In genomic region chr17:5912927-5913565, GRCh38 we compare ENCODE assay signal across 21 cellular contexts.
DNase-seq lines count a peak whose midpoint lies in the region; ATAC-seq, FAIRE-seq and TF ChIP-seq lines count a peak whose summit lies in the region.
"Had no signal": no experiment of that assay in that cellular context is flagged by ENCODE, and none has a peak within 500 bp of the region (broad histone marks: within the 10 kb centered on the region; RNA-seq: fewer than 3 reads in every experiment).

No MANE protein-coding gene starts in this region.

- H3K27me3 Mint-ChIP-seq in brain: no peaks in the 10 kb centered on the region
- peaks cover 6% of the 10 kb centered on the region for H3K27me3 Mint-ChIP-seq in activated naive CD4-positive, alpha-beta T cell treated with anti-CD3 and anti-CD28 coated beads, Interleukin-2, amount 10 ng/mL, durations not matched to agents 7 days and 5 days
- H3K27me3 Mint-ChIP-seq: activated CD4-positive, alpha-beta memory T cell treated with anti-CD3 and anti-CD28 coated beads for 36 hours had no signal

- CTCF ChIA-PET in activated naive CD4-positive, alpha-beta T cell treated with anti-CD3 and anti-CD28 coated beads, Interleukin-2, amount 10 ng/mL, durations not matched to agents 7 days and 5 days (lab: Charles Lee): no interaction called here

- no peak for ATAC-seq in GM21619 (IDR thresholded peaks at IDR 0.05; ENCODE audit: unreplicated experiment)
- ATAC-seq: CD8-positive, alpha-beta T cell; left ventricle myocardium superior; mucosa of descending colon; Right ventricle myocardium inferior; stimulated activated effector memory CD8-positive, alpha-beta T cell treated with anti-CD3 and anti-CD28 coated beads, Interleukin-12 subunit alpha, Interleukin-12 subunit beta, amount 100 ng/mL, for 72 hours had no signal

- no peak overlapping the region for H3K4me3 Mint-ChIP-seq in brain
- no peak overlapping the region for H3K4me3 Mint-ChIP-seq in activated naive CD4-positive, alpha-beta T cell treated with anti-CD3 and anti-CD28 coated beads, Interleukin-2, amount 10 ng/mL, durations not matched to agents 7 days and 5 days
- H3K4me3 Mint-ChIP-seq: activated CD4-positive, alpha-beta memory T cell treated with anti-CD3 and anti-CD28 coated beads for 36 hours; CD8-positive, alpha-beta T cell; stimulated activated effector memory CD8-positive, alpha-beta T cell treated with anti-CD3 and anti-CD28 coated beads, Interleukin-12 subunit alpha, Interleukin-12 subunit beta, amount 100 ng/mL, for 72 hours had no signal

- peaks cover 9% of the 10 kb centered on the region for H3K4me1 Mint-ChIP-seq in brain
- H3K4me1 Mint-ChIP-seq in activated naive CD4-positive, alpha-beta T cell treated with anti-CD3 and anti-CD28 coated beads, Interleukin-2, amount 10 ng/mL, durations not matched to agents 7 days and 5 days: no peaks in the 10 kb centered on the region
- H3K4me1 Mint-ChIP-seq: stimulated activated effector memory CD8-positive, alpha-beta T cell treated with anti-CD3 and anti-CD28 coated beads, Interleukin-12 subunit alpha, Interleukin-12 subunit beta, amount 100 ng/mL, for 72 hours had no signal

- TF ChIP-seq CTCF in brain (conservative IDR thresholded peaks at IDR 0.05): no peak

- peaks cover 0 to 8% (median 7%) of the 10 kb centered on the region in 5 experiments for H3K9me3 Mint-ChIP-seq in brain
- H3K9me3 Mint-ChIP-seq in activated naive CD4-positive, alpha-beta T cell treated with anti-CD3 and anti-CD28 coated beads, Interleukin-2, amount 10 ng/mL, durations not matched to agents 7 days and 5 days: no peaks in the 10 kb centered on the region
- H3K9me3 Mint-ChIP-seq: activated CD4-positive, alpha-beta memory T cell treated with anti-CD3 and anti-CD28 coated beads for 36 hours; CD8-positive, alpha-beta T cell; stimulated activated effector memory CD8-positive, alpha-beta T cell treated with anti-CD3 and anti-CD28 coated beads, Interleukin-12 subunit alpha, Interleukin-12 subunit beta, amount 100 ng/mL, for 72 hours had no signal

- H3K27ac Mint-ChIP-seq in brain: peak overlapping the region in 4 of 5 experiments; percentile 26 to 76 (median 58)
- no peak overlapping the region for H3K27ac Mint-ChIP-seq in activated naive CD4-positive, alpha-beta T cell treated with anti-CD3 and anti-CD28 coated beads, Interleukin-2, amount 10 ng/mL, durations not matched to agents 7 days and 5 days
- H3K27ac Mint-ChIP-seq: activated CD4-positive, alpha-beta memory T cell treated with anti-CD3 and anti-CD28 coated beads for 36 hours; CD8-positive, alpha-beta T cell; stimulated activated effector memory CD8-positive, alpha-beta T cell treated with anti-CD3 and anti-CD28 coated beads, Interleukin-12 subunit alpha, Interleukin-12 subunit beta, amount 100 ng/mL, for 72 hours had no signal

- no peak for FAIRE-seq in RCC 7860 (lab: Jason Lieb, UNC)
- FAIRE-seq: GM18507 had no signal

- no peaks in the 10 kb centered on the region for H3K36me3 Mint-ChIP-seq in brain
- H3K36me3 Mint-ChIP-seq in activated naive CD4-positive, alpha-beta T cell treated with anti-CD3 and anti-CD28 coated beads, Interleukin-2, amount 10 ng/mL, durations not matched to agents 7 days and 5 days: no peaks in the 10 kb centered on the region
- H3K36me3 Mint-ChIP-seq: activated CD4-positive, alpha-beta memory T cell treated with anti-CD3 and anti-CD28 coated beads for 36 hours; CD8-positive, alpha-beta T cell; stimulated activated effector memory CD8-positive, alpha-beta T cell treated with anti-CD3 and anti-CD28 coated beads, Interleukin-12 subunit alpha, Interleukin-12 subunit beta, amount 100 ng/mL, for 72 hours had no signal

- peak; percentile 95 for DNase-seq in NCI-H146 (lab: John Stamatoyannopoulos, UW)
- peak; percentile 64 for DNase-seq in inferior parietal cortex (ENCODE audit: extremely low spot score)
- peak; percentile 83 for DNase-seq in superior temporal gyrus (ENCODE audit: extremely low spot score)
- DNase-seq in activated naive CD4-positive, alpha-beta T cell treated with anti-CD3 and anti-CD28 coated beads, Interleukin-2, amount 10 ng/mL, durations not matched to agents 7 days and 5 days: no peak
- no peak for DNase-seq in RCC 7860 (ENCODE audit: low spot score)
- DNase-seq: activated CD4-positive, alpha-beta memory T cell treated with anti-CD3 and anti-CD28 coated beads for 36 hours; activated CD4-positive, CD25-positive, alpha-beta regulatory T cell; activated effector memory CD4-positive, alpha-beta T cell treated with Interleukin-2 at 50 U/mL for 16 hours; CD8-positive, alpha-beta T cell; DMS153; GDM1; Karpas-422; left ventricle myocardium superior; mucosa of descending colon; NCI-H774; testis had no signal

Comparison
In these comparisons a context has a peak if more than half of its experiments do, and no peak if none do; other contexts are left out.
1. DNase-seq: peak in NCI-H146 (single experiment), inferior parietal cortex (single experiment) and superior temporal gyrus (single experiment); none in activated naive CD4-positive, alpha-beta T cell treated with anti-CD3 and anti-CD28 coated beads, Interleukin-2, amount 10 ng/mL, durations not matched to agents 7 days and 5 days (single experiment) and RCC 7860 (single experiment).